1 cellular context compared by ENCODE assay signal in genomic region chr1:157095551-157095950, GRCh38.
TF ChIP-seq lines count a peak whose summit lies in the region.

No MANE protein-coding gene starts in this region.

TF ChIP-seq in SK-N-SH treated with all-trans-retinoic acid at 6 μM for 48 hours, 23 proteins besides CTCF, POLR2A, EP300 and RAD21 (continued from another document):
- TF ChIP-seq PATZ1 (CRISPR knock-in tag; IDR thresholded peaks at IDR 0.05; ENCODE audit: borderline replicate concordance): no peak
- TF ChIP-seq ZNF565 (CRISPR knock-in tag; conservative IDR thresholded peaks at IDR 0.05; ENCODE audit: low read depth): no peak
- TF ChIP-seq ZC3H10 (CRISPR knock-in tag; IDR thresholded peaks at IDR 0.05): no peak
